In genomic region chr6:45376310-45377040, GRCh38 we compare ENCODE assay signal across 8 cellular contexts. TPM values are rescaled to one million over a fixed set of nuclear protein-coding genes. Genes with fewer than 3 reads are reported as not detected.
A peak's percentile ranks its signal among the peaks of the same experiment; 100 is the strongest.
DNase-seq lines count a peak whose midpoint lies in the region; ATAC-seq and TF ChIP-seq lines count a peak whose summit lies in the region.

No MANE protein-coding gene starts in this region.

- H3K9me3 Mint-ChIP-seq in progenitor cell of endocrine pancreas (ENCODE audit: low read depth), result no peaks in the 10 kb centered on the region

- no peaks in the 10 kb centered on the region for H3K36me3 Mint-ChIP-seq in progenitor cell of endocrine pancreas (ENCODE audit: insufficient read depth)

- H3K79me2 ChIP-seq in fibroblast of lung (ENCODE audit: control insufficient read depth, insufficient read depth, low read length), result no peaks in the 10 kb centered on the region

- peaks cover 14% of the 10 kb centered on the region for H3K4me1 Mint-ChIP-seq in progenitor cell of endocrine pancreas (ENCODE audit: low read depth)

- H3K36me3 ChIP-seq in SK-N-MC (ENCODE audit: insufficient read depth, low read length) (no peaks in the 10 kb centered on the region), fibroblast of lung (ENCODE audit: control insufficient read depth, insufficient read depth, low read length) (no peaks in the 10 kb centered on the region)

- peak overlapping the region; percentile 88 for H3K9ac ChIP-seq in SK-N-MC (ENCODE audit: insufficient read length)
- peak overlapping the region; percentile 85 for H3K9ac ChIP-seq in fibroblast of lung (ENCODE audit: insufficient read depth, low read length)

- peak overlapping the region; percentile 48 for H2AFZ ChIP-seq in fibroblast of lung (ENCODE audit: low read length)

- peak overlapping the region; percentile 85; the same call in 1 of the 2 replicates for H3K27ac ChIP-seq in SK-N-MC
- peak overlapping the region; percentile 96 for H3K27ac ChIP-seq in fibroblast of lung (ENCODE audit: insufficient read depth, low read length)

- TF ChIP-seq CTCF in fibroblast of lung (conservative IDR thresholded peaks at IDR 0.05 in 1 of 2, IDR thresholded peaks at IDR 0.05 in 1 of 2; ENCODE audit: low read depth in 1 of 2, low read length in 2 of 2) (no peak), progenitor cell of endocrine pancreas (IDR thresholded peaks at IDR 0.05; ENCODE audit: unreplicated experiment) (no peak)

- no peaks in the 10 kb centered on the region for H3K27me3 ChIP-seq in fibroblast of lung (ENCODE audit: control insufficient read depth, insufficient read depth, low read length)

- no peak for ATAC-seq in HG02870 (IDR thresholded peaks at IDR 0.05; ENCODE audit: unreplicated experiment)
- ATAC-seq in GM18520 (IDR thresholded peaks at IDR 0.05; ENCODE audit: unreplicated experiment), result no peak

- H3K4me3 ChIP-seq in SK-N-MC, result peak overlapping the region; percentile 82
- H3K4me3 ChIP-seq in fibroblast of lung (replicated peaks in 1 of 4; ENCODE audit: control extremely low read depth in 1 of 4, insufficient read depth in 1 of 4, low read depth in 3 of 4, low read length in 4 of 4), result peak overlapping the region; percentile 44 to 96 (median 74)

- in situ Hi-C loops in G401 (cut with HindIII; ENCODE audit: low sequenced_read_pairs), result no loop called here

- no peaks in the 10 kb centered on the region for H3K4me1 ChIP-seq in fibroblast of lung (ENCODE audit: control insufficient read depth, extremely low read depth, insufficient read depth, low read length)

- no peaks in the 10 kb centered on the region for H3K27me3 Mint-ChIP-seq in progenitor cell of endocrine pancreas

- H4K20me1 ChIP-seq in fibroblast of lung (ENCODE audit: control insufficient read depth, extremely low read depth, insufficient read depth, low read length), result no peaks in the 10 kb centered on the region

- H3K4me2 ChIP-seq in fibroblast of lung (ENCODE audit: extremely low read depth, insufficient read depth, low read length), result peak overlapping the region; percentile 89

- peak overlapping the region; percentile 100 for H3K27ac Mint-ChIP-seq in progenitor cell of endocrine pancreas

- DNase-seq in G401 (ENCODE audit: low spot score), result peak; percentile 27
- no peak for DNase-seq in SK-N-MC (ENCODE audit: low read depth, low spot score)
- peak; percentile 26 to 67 for DNase-seq in fibroblast of lung (ENCODE audit: low read depth in 2 of 2)
- DNase-seq in progenitor cell of endocrine pancreas (ENCODE audit: low spot score, unreplicated experiment), result no peak
- no peak for DNase-seq in epidermal melanocyte (ENCODE audit: insufficient read length, low spot score)
- DNase-seq in NCI-H2081 (lab: John Stamatoyannopoulos, UW), result no peak

- no peaks in the 10 kb centered on the region for H3K9me3 ChIP-seq in SK-N-MC (ENCODE audit: low read depth, low read length)
- no peaks in the 10 kb centered on the region for H3K9me3 ChIP-seq in fibroblast of lung (ENCODE audit: control insufficient read depth, insufficient read depth, low read depth, low read length)

- peak overlapping the region; percentile 97 for H3K4me3 Mint-ChIP-seq in progenitor cell of endocrine pancreas (ENCODE audit: low read depth)

RNA-seq across cellular contexts. Expression of gene SUPT3H, which starts 1.3 kb away (rescaled TPM):
- 10.9 and 24.7 TPM in 2 replicates for total RNA-seq in G401 (2014; rRNA removed; shearing (Covaris generic))
- total RNA-seq in fibroblast of lung, result 8.3 and 8.5 TPM in 2 replicates
- polyA plus RNA-seq in fibroblast of lung, result 7.0 and 8.5 TPM in 2 replicates
- polyA plus RNA-seq in fibroblast of lung (2012), result 4.9 and 5.8 TPM in 2 replicates
- polyA minus RNA-seq in fibroblast of lung (ENCODE audit: low replicate concordance), result 1.4 and 12.4 TPM in 2 replicates
- total RNA-seq in progenitor cell of endocrine pancreas, result 40.5 and 41.1 TPM in 2 replicates

RNA-seq across cellular contexts. Expression of gene RUNX2, which starts 48.3 kb away (rescaled TPM):
- not detected in 2 replicates for total RNA-seq in G401 (2014; rRNA removed; shearing (Covaris generic))
- total RNA-seq in fibroblast of lung (2.1 and 4.5 TPM in 2 replicates), progenitor cell of endocrine pancreas (0.46 and 0.75 TPM in 2 replicates)
- polyA plus RNA-seq in fibroblast of lung, result 2.5 and 4.0 TPM in 2 replicates
- 4.4 and 4.9 TPM in 2 replicates for polyA plus RNA-seq in fibroblast of lung (2012)
- 10.2 and 15.9 TPM in 2 replicates for polyA minus RNA-seq in fibroblast of lung (ENCODE audit: low replicate concordance)

Comparison
In these comparisons a context has a peak if more than half of its experiments do, and no peak if none do; other contexts are left out.
1. DNase-seq: peak in G401 (single experiment) and fibroblast of lung (2 of 2); none in SK-N-MC (single experiment), progenitor cell of endocrine pancreas (single experiment), epidermal melanocyte (single experiment) and NCI-H2081 (0 of 2).